19 cellular contexts compared by ENCODE assay signal in the genomic region with DNA sequence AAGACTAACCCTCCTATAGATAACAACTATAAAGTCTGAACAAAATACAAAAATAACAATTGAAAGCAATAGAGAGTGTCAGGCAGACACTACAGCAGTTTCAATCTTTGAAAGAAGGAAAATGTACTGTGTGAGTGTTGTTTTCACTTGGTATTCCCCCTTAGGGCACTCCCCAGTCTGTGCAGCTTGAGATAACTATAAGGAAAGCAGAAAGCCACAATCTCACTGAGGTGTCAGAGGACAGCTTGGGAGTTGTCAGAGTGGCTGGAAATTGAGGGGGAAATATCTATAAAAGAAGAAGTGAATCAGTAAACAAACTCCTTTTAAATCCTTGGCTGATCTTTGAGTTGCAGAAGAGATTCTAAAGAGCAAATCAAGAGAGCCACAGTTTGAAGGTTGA.
"Had no signal": no experiment of that assay in that cellular context is flagged by ENCODE, and none has a peak within 500 bp of the region (broad histone marks: within the 10 kb centered on the region; RNA-seq: fewer than 3 reads in every experiment).

No MANE protein-coding gene starts in this region.

- H3K4me3 ChIP-seq: breast epithelium, sigmoid colon, spleen had no signal

- H3K27ac ChIP-seq: breast epithelium, sigmoid colon, spleen had no signal

- H3K9me3 ChIP-seq: breast epithelium, sigmoid colon, spleen had no signal

- H3K36me3 ChIP-seq: breast epithelium, sigmoid colon, spleen had no signal

- H3K4me1 ChIP-seq: breast epithelium, sigmoid colon, spleen had no signal

- ATAC-seq: activated CD8-positive, alpha-beta T cell treated with anti-CD3 and anti-CD28 coated beads, Interleukin-2, amount 10 ng/mL, durations not matched to agents 7 days and 5 days; activated naive CD4-positive, alpha-beta T cell treated with anti-CD3 and anti-CD28 coated beads, Interleukin-2, amount 50 U/mL, for 72 hours; activated T-cell treated with anti-CD3 and anti-CD28 coated beads, Interleukin-2, amount 50 U/mL, for 72 hours had no signal

- DNase-seq: activated CD4-positive, alpha-beta T cell treated with anti-CD3 and anti-CD28 coated beads, Interleukin-2, amount 10 ng/mL, durations not matched to agents 24 days and 14 days; activated CD4-positive, CD25-positive, alpha-beta regulatory T cell; activated CD8-positive, alpha-beta memory T cell treated with anti-CD3 and anti-CD28 coated beads, Interleukin-2, amount 50 U/mL, for 4 hours; activated CD8-positive, alpha-beta T cell treated with anti-CD3 and anti-CD28 coated beads, Interleukin-2, amount 10 ng/mL, durations not matched to agents 7 days and 5 days; activated gamma-delta T cell; activated T-cell treated with anti-CD3 and anti-CD28 coated beads, Interleukin-2, amount 50 U/mL, for 72 hours; anterior cingulate cortex; cerebellar nuclear complex; effector CD8-positive, alpha-beta T cell; foreskin fibroblast; glutamatergic neuron; mesendoderm; nephron progenitor cell; sigmoid colon; spleen; stimulated activated CD4-positive, alpha-beta T cell treated with anti-CD3 and anti-CD28 coated beads, Interleukin-1b, Interleukin-23, amount 100 ng/mL, for 48 hours; T-helper 2 cell had no signal

- H3K27ac Mint-ChIP-seq: activated CD4-positive, alpha-beta T cell treated with anti-CD3 and anti-CD28 coated beads, Interleukin-2, amount 10 ng/mL, durations not matched to agents 24 days and 14 days; activated CD8-positive, alpha-beta T cell treated with anti-CD3 and anti-CD28 coated beads, Interleukin-2, amount 10 ng/mL, durations not matched to agents 7 days and 5 days; activated naive CD4-positive, alpha-beta T cell treated with anti-CD3 and anti-CD28 coated beads, Interleukin-2, amount 50 U/mL, for 72 hours; nephron progenitor cell had no signal

- H3K36me3 Mint-ChIP-seq: activated naive CD4-positive, alpha-beta T cell treated with anti-CD3 and anti-CD28 coated beads, Interleukin-2, amount 50 U/mL, for 72 hours had no signal

- H3K27me3 ChIP-seq: breast epithelium, sigmoid colon, spleen had no signal

- H3K27me3 Mint-ChIP-seq: activated CD4-positive, alpha-beta T cell treated with anti-CD3 and anti-CD28 coated beads, Interleukin-2, amount 10 ng/mL, durations not matched to agents 24 days and 14 days had no signal

- H3K9me3 Mint-ChIP-seq: activated CD4-positive, alpha-beta T cell treated with anti-CD3 and anti-CD28 coated beads, Interleukin-2, amount 10 ng/mL, durations not matched to agents 24 days and 14 days; activated naive CD4-positive, alpha-beta T cell treated with anti-CD3 and anti-CD28 coated beads, Interleukin-2, amount 50 U/mL, for 72 hours; nephron progenitor cell had no signal

- H3K4me1 Mint-ChIP-seq: activated CD4-positive, alpha-beta T cell treated with anti-CD3 and anti-CD28 coated beads, Interleukin-2, amount 10 ng/mL, durations not matched to agents 24 days and 14 days; nephron progenitor cell had no signal

- H3K4me3 Mint-ChIP-seq: activated CD4-positive, alpha-beta T cell treated with anti-CD3 and anti-CD28 coated beads, Interleukin-2, amount 10 ng/mL, durations not matched to agents 24 days and 14 days; activated CD8-positive, alpha-beta T cell treated with anti-CD3 and anti-CD28 coated beads, Interleukin-2, amount 10 ng/mL, durations not matched to agents 7 days and 5 days; activated T-cell treated with anti-CD3 and anti-CD28 coated beads, Interleukin-2, amount 50 U/mL, for 72 hours; nephron progenitor cell had no signal
